Comparison of ENCODE assay signal across 14 cellular contexts in the genomic region with DNA sequence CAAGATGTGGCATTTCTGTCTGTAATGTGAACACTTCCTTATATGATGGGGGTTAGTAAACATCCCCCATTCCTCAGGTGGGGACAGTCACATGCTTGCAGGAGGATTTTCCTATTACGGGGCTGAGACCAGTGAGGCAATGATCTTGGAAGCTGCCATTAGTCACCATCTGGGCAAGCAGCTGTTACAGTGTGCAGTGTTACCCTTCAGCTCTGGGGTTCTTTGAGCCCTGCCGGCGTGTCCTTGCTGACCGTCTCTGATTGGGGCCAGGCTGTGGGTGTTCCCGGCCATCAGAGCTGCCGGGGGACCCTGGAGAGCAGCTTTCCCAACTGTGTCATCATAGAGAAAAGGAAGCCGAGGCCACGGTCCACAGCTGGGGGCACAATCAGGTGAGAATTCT.
A peak's percentile ranks its signal among the peaks of the same experiment; 100 is the strongest.
DNase-seq lines count a peak whose midpoint lies in the region; ATAC-seq, FAIRE-seq and TF ChIP-seq lines count a peak whose summit lies in the region.
"Had no signal": no experiment of that assay in that cellular context is flagged by ENCODE, and none has a peak within 500 bp of the region (broad histone marks: within the 10 kb centered on the region; RNA-seq: fewer than 3 reads in every experiment).

No MANE protein-coding gene starts in this region.

- peaks cover 8% of the 10 kb centered on the region for H3K27me3 Mint-ChIP-seq in endothelial cell (ENCODE audit: unreplicated experiment)

- peak; percentile 60 to 83 (median 83) for ATAC-seq in psoas muscle
- ATAC-seq in HG03097 (IDR thresholded peaks at IDR 0.05; ENCODE audit: low FRiP score, unreplicated experiment), result no peak

- intact Hi-C loops in psoas muscle (cut with DNase I), result no loop called here

- no peaks in the 10 kb centered on the region for H3K9me3 ChIP-seq in psoas muscle
- H3K9me3 ChIP-seq: neutrophil had no signal

- no peaks in the 10 kb centered on the region for H3K9me3 Mint-ChIP-seq in endothelial cell (ENCODE audit: unreplicated experiment)

- H3K27me3 ChIP-seq in psoas muscle (ENCODE audit: insufficient read depth in 3 of 3, low read length in 2 of 3), result no peaks in the 10 kb centered on the region
- H3K27me3 ChIP-seq: neutrophil had no signal

- no peak overlapping the region for H3K27ac ChIP-seq in psoas muscle
- H3K27ac ChIP-seq: HL-60, KMS-11, neutrophil had no signal

- DNase-seq in ELR (ENCODE audit: low read depth) (peak; percentile 81), RCC 7860 (ENCODE audit: low spot score) (peak; percentile 31), fibroblast of mammary gland (ENCODE audit: low read depth) (peak; percentile 69), psoas muscle (peak; percentile 42 to 80), endothelial cell (ENCODE audit: low spot score) (no peak), NCI-H1092 treated with DMSO at 0.1 percent for 48 hours (lab: John Stamatoyannopoulos, UW) (no peak)
- DNase-seq in stimulated activated naive CD4-positive, alpha-beta T cell (lab: John Stamatoyannopoulos, UW), result no peak
- DNase-seq: anterior cingulate cortex, foreskin melanocyte, NCI-H1417 treated with DMSO at 0.1 percent for 48 hours had no signal

- H3K4me3 Mint-ChIP-seq in endothelial cell (ENCODE audit: unreplicated experiment), result no peak overlapping the region

- FAIRE-seq in RCC 7860 (lab: Jason Lieb, UNC), result no peak

- peaks cover 4% of the 10 kb centered on the region for H3K4me1 Mint-ChIP-seq in endothelial cell (ENCODE audit: unreplicated experiment)

- 40 to 65% (median 45%) methylated on average over 8 of the region's 8 CpGs for WGBS in psoas muscle, 3 donors

- H3K4me3 ChIP-seq in fibroblast of mammary gland (ENCODE audit: control insufficient read depth, low read depth, low read length) (no peak overlapping the region), psoas muscle (no peak overlapping the region)

- peaks cover 11% of the 10 kb centered on the region for H3K4me1 ChIP-seq in psoas muscle

- H3K36me3 Mint-ChIP-seq in endothelial cell (ENCODE audit: low read depth, unreplicated experiment), result no peaks in the 10 kb centered on the region

- no peaks in the 10 kb centered on the region for H3K36me3 ChIP-seq in psoas muscle (ENCODE audit: insufficient read depth in 1 of 2, low read depth in 1 of 2)
- H3K36me3 ChIP-seq: neutrophil had no signal

- no peak overlapping the region for H3K27ac Mint-ChIP-seq in endothelial cell (ENCODE audit: unreplicated experiment)

- TF ChIP-seq CTCF in fibroblast of mammary gland (conservative IDR thresholded peaks at IDR 0.05; ENCODE audit: control insufficient read depth, insufficient read depth, low read depth, low read length) (no peak), psoas muscle (IDR thresholded peaks at IDR 0.05) (no peak), endothelial cell (IDR thresholded peaks at IDR 0.05; ENCODE audit: unreplicated experiment) (no peak)

Comparison
In these comparisons a context has a peak if more than half of its experiments do, and no peak if none do; other contexts are left out.
1. DNase-seq: peak in ELR (single experiment), RCC 7860 (single experiment), fibroblast of mammary gland (single experiment) and psoas muscle (2 of 2); none in endothelial cell (single experiment), stimulated activated naive CD4-positive, alpha-beta T cell (0 of 6) and NCI-H1092 treated with DMSO at 0.1 percent for 48 hours (single experiment).